Comparison of ENCODE assay signal across 22 cellular contexts in genomic region chrX:19655032-19655431, GRCh38.
DNase-seq lines count a peak whose midpoint lies in the region; ATAC-seq and TF ChIP-seq lines count a peak whose summit lies in the region.
"Had no signal": no experiment of that assay in that cellular context is flagged by ENCODE, and none has a peak within 500 bp of the region (broad histone marks: within the 10 kb centered on the region; RNA-seq: fewer than 3 reads in every experiment).

No MANE protein-coding gene starts in this region.

- H3K36me3 Mint-ChIP-seq in activated T-cell treated with anti-CD3 and anti-CD28 coated beads, Interleukin-2, amount 50 U/mL, for 72 hours (ENCODE audit: insufficient read depth in 2 of 2) = peaks cover 4 to 5% of the 10 kb centered on the region in 2 donors
- H3K36me3 Mint-ChIP-seq in CD4-positive, alpha-beta T cell (ENCODE audit: low read depth) = peaks cover 67% of the 10 kb centered on the region
- peaks cover 30% of the 10 kb centered on the region for H3K36me3 Mint-ChIP-seq in stimulated activated effector memory CD8-positive, alpha-beta T cell treated with anti-CD3 and anti-CD28 coated beads, Interleukin-12 subunit alpha, Interleukin-12 subunit beta, amount 100 ng/mL, for 72 hours

- peaks cover 11% of the 10 kb centered on the region for H3K27me3 Mint-ChIP-seq in activated T-cell treated with anti-CD3 and anti-CD28 coated beads, Interleukin-2, amount 50 U/mL, for 72 hours (ENCODE audit: low read depth)
- H3K27me3 Mint-ChIP-seq in CD4-positive, alpha-beta T cell = no peaks in the 10 kb centered on the region
- H3K27me3 Mint-ChIP-seq: B cell; CD4-positive, alpha-beta memory T cell; CD8-positive, alpha-beta memory T cell had no signal

- no peak for ATAC-seq in activated T-cell treated with anti-CD3 and anti-CD28 coated beads, Interleukin-2, amount 50 U/mL, for 72 hours (replicated peaks in 1 of 2)
- no peak for ATAC-seq in CD4-positive, alpha-beta T cell (ENCODE audit: poor library complexity)
- ATAC-seq in stimulated activated effector memory CD8-positive, alpha-beta T cell treated with anti-CD3 and anti-CD28 coated beads, Interleukin-12 subunit alpha, Interleukin-12 subunit beta, amount 100 ng/mL, for 72 hours = no peak
- ATAC-seq: A549 had no signal

- H3K27ac Mint-ChIP-seq in activated T-cell treated with anti-CD3 and anti-CD28 coated beads, Interleukin-2, amount 50 U/mL, for 72 hours = peak overlapping the region; percentile 66
- H3K27ac Mint-ChIP-seq in CD4-positive, alpha-beta T cell = peak overlapping the region; percentile 49
- H3K27ac Mint-ChIP-seq in stimulated activated effector memory CD8-positive, alpha-beta T cell treated with anti-CD3 and anti-CD28 coated beads, Interleukin-12 subunit alpha, Interleukin-12 subunit beta, amount 100 ng/mL, for 72 hours = peak overlapping the region; percentile 54
- H3K27ac Mint-ChIP-seq: B cell had no signal

- CTCF ChIA-PET in CD4-positive, alpha-beta T cell (lab: Charles Lee) = no interaction called here

- peaks cover 0 to 4% of the 10 kb centered on the region in 2 donors for H3K9me3 Mint-ChIP-seq in activated T-cell treated with anti-CD3 and anti-CD28 coated beads, Interleukin-2, amount 50 U/mL, for 72 hours
- H3K9me3 Mint-ChIP-seq in CD4-positive, alpha-beta T cell = no peaks in the 10 kb centered on the region
- no peaks in the 10 kb centered on the region for H3K9me3 Mint-ChIP-seq in stimulated activated effector memory CD8-positive, alpha-beta T cell treated with anti-CD3 and anti-CD28 coated beads, Interleukin-12 subunit alpha, Interleukin-12 subunit beta, amount 100 ng/mL, for 72 hours
- H3K9me3 Mint-ChIP-seq: CD4-positive, alpha-beta memory T cell; CD8-positive, alpha-beta memory T cell had no signal

- no peaks in the 10 kb centered on the region for H3K27me3 ChIP-seq in CD4-positive, alpha-beta T cell (ENCODE audit: control insufficient read depth, insufficient read depth, low read length)
- H3K27me3 ChIP-seq: BLaER1 treated with 17β-estradiol and CSF1 and Interleukin-3, amounts not matched to agents 10 nM and 100 nM had no signal

- DNase-seq in activated T-cell treated with anti-CD3 and anti-CD28 coated beads, Interleukin-2, amount 50 U/mL, for 72 hours = no peak
- no peak for DNase-seq in activated T-cell treated with anti-CD3 and anti-CD28 coated beads, Interleukin-2, amount 50 U/mL, for 48 hours
- no peak for DNase-seq in CD4-positive, alpha-beta T cell
- DNase-seq in stimulated activated effector memory CD8-positive, alpha-beta T cell treated with anti-CD3 and anti-CD28 coated beads, Interleukin-12 subunit alpha, Interleukin-12 subunit beta, amount 100 ng/mL, for 72 hours (ENCODE audit: low spot score in 2 of 2) = no peak
- no peak for DNase-seq in NCI-H1930 (lab: John Stamatoyannopoulos, UW)
- no peak for DNase-seq in NCI-H2081 (lab: John Stamatoyannopoulos, UW)
- DNase-seq: AML-193; CD4-positive, alpha-beta memory T cell; CD8-positive, alpha-beta memory T cell; COR-L47; DMS 273 treated with DMSO at 0.1 percent for 48 hours; DMS153; DMS53; DMS79; DND-41; EL; GDM1 had no signal

- H3K4me3 Mint-ChIP-seq in activated T-cell treated with anti-CD3 and anti-CD28 coated beads, Interleukin-2, amount 50 U/mL, for 72 hours = no peak overlapping the region
- H3K4me3 Mint-ChIP-seq in CD4-positive, alpha-beta T cell = no peak overlapping the region
- H3K4me3 Mint-ChIP-seq in stimulated activated effector memory CD8-positive, alpha-beta T cell treated with anti-CD3 and anti-CD28 coated beads, Interleukin-12 subunit alpha, Interleukin-12 subunit beta, amount 100 ng/mL, for 72 hours = no peak overlapping the region
- H3K4me3 Mint-ChIP-seq: B cell; CD4-positive, alpha-beta memory T cell; CD8-positive, alpha-beta memory T cell had no signal

- TF ChIP-seq CTCF in CD4-positive, alpha-beta T cell (IDR thresholded peaks at IDR 0.05) = no peak

- intact Hi-C loops in CD4-positive, alpha-beta T cell (cut with DNase I, micrococcal nuclease) = loop anchor here in 1 of 2 experiments (10.0 kb wide), 1 partner anchor 70 kb away; no protein-coding TSS in a partner anchor

- no peaks in the 10 kb centered on the region for H3K9me3 ChIP-seq in CD4-positive, alpha-beta T cell (ENCODE audit: control insufficient read depth, low read length)
- H3K9me3 ChIP-seq: A549 had no signal

- H3K27ac ChIP-seq in CD4-positive, alpha-beta T cell (ENCODE audit: low read depth, low read length) = no peak overlapping the region
- H3K27ac ChIP-seq: 22Rv1; A549; BLaER1 treated with 17β-estradiol and CSF1 and Interleukin-3, amounts not matched to agents 10 nM and 100 nM; C4-2B had no signal

- H3K4me1 Mint-ChIP-seq in activated T-cell treated with anti-CD3 and anti-CD28 coated beads, Interleukin-2, amount 50 U/mL, for 72 hours (ENCODE audit: low read depth) = peaks cover 27% of the 10 kb centered on the region
- peaks cover 64% of the 10 kb centered on the region for H3K4me1 Mint-ChIP-seq in CD4-positive, alpha-beta T cell (ENCODE audit: low read depth)
- peaks cover 41% of the 10 kb centered on the region for H3K4me1 Mint-ChIP-seq in stimulated activated effector memory CD8-positive, alpha-beta T cell treated with anti-CD3 and anti-CD28 coated beads, Interleukin-12 subunit alpha, Interleukin-12 subunit beta, amount 100 ng/mL, for 72 hours

- POLR2A ChIA-PET in CD4-positive, alpha-beta T cell (lab: Charles Lee) = no interaction called here
